In genomic region chr2:127398239-127398590, GRCh38 we compare ENCODE assay signal across 9 cellular contexts. TPM values are rescaled to one million over a fixed set of nuclear protein-coding genes. Genes with fewer than 3 reads are reported as not detected.
DNase-seq lines count a peak whose midpoint lies in the region; ATAC-seq and TF ChIP-seq lines count a peak whose summit lies in the region.
"Had no signal": no experiment of that assay in that cellular context is flagged by ENCODE, and none has a peak within 500 bp of the region (broad histone marks: within the 10 kb centered on the region; RNA-seq: fewer than 3 reads in every experiment).

No MANE protein-coding gene starts in this region.

- 0 to 21% methylated on average over 1 to 4 of the region's 4 CpGs for WGBS in transverse colon (ENCODE audit: low coverage in 1 of 2), 2 donors

- CTCF ChIA-PET in CD4-positive, alpha-beta T cell (lab: Charles Lee): interaction anchor here (1.5 to 4.5 kb wide), 2 partner anchors 9 to 18 kb away, joined by 3 to 20 read pairs; no protein-coding TSS in a partner anchor

- POLR2A ChIA-PET in CD4-positive, alpha-beta T cell (lab: Charles Lee): interaction anchor here (1.0 kb wide), 1 partner anchor 23 kb away, joined by 3 read pairs; no protein-coding TSS in a partner anchor

- peaks cover 22% of the 10 kb centered on the region for H3K4me1 ChIP-seq in lower lobe of right lung
- H3K4me1 ChIP-seq in transverse colon: peaks cover 21 to 40% (median 33%) of the 10 kb centered on the region in 4 donors

- no peak for TF ChIP-seq CTCF in CD4-positive, alpha-beta T cell (IDR thresholded peaks at IDR 0.05)
- no peak for TF ChIP-seq CTCF in cardiac fibroblast (IDR thresholded peaks at IDR 0.05; ENCODE audit: low read depth, low read length)
- TF ChIP-seq CTCF in lower lobe of right lung (IDR thresholded peaks at IDR 0.05): no peak
- no peak for TF ChIP-seq CTCF in transverse colon (IDR thresholded peaks at IDR 0.05)

- H3K4me3 Mint-ChIP-seq in CD4-positive, alpha-beta T cell: no peak overlapping the region

- no peaks in the 10 kb centered on the region for H3K27me3 Mint-ChIP-seq in CD4-positive, alpha-beta T cell
- H3K27me3 Mint-ChIP-seq: IgD-negative memory B cell had no signal

- no peak overlapping the region for H3K27ac Mint-ChIP-seq in CD4-positive, alpha-beta T cell

- H3K9me3 ChIP-seq in CD4-positive, alpha-beta T cell (ENCODE audit: control insufficient read depth, low read length): no peaks in the 10 kb centered on the region
- H3K9me3 ChIP-seq in lower lobe of right lung (no peaks in the 10 kb centered on the region), transverse colon (no peaks in the 10 kb centered on the region)

- TF ChIP-seq EP300 in transverse colon (IDR thresholded peaks at IDR 0.05; ENCODE audit: low read depth): no peak

- H3K36me3 ChIP-seq in lower lobe of right lung (no peaks in the 10 kb centered on the region), transverse colon (no peaks in the 10 kb centered on the region)

- no peaks in the 10 kb centered on the region for H3K36me3 Mint-ChIP-seq in CD4-positive, alpha-beta T cell (ENCODE audit: low read depth)

- peak; percentile 63 for ATAC-seq in CD4-positive, alpha-beta T cell (ENCODE audit: poor library complexity)
- peak; percentile 64 for ATAC-seq in GM19328 (IDR thresholded peaks at IDR 0.05; ENCODE audit: unreplicated experiment)
- peak; percentile 86 for ATAC-seq in HG03135 (IDR thresholded peaks at IDR 0.05; ENCODE audit: unreplicated experiment)
- peak; percentile 77 to 84 for ATAC-seq in lower lobe of right lung

- no peaks in the 10 kb centered on the region for H3K4me1 Mint-ChIP-seq in CD4-positive, alpha-beta T cell (ENCODE audit: low read depth)

- in situ Hi-C loops in transverse colon (cut with MboI; ENCODE audit: low pct_ligation_motif_present in 1 of 4, low pct_unique_long_range_greater_than_20kb in 1 of 4, low sequenced_read_pairs in 3 of 4): no loop called here

- H3K27me3 ChIP-seq in CD4-positive, alpha-beta T cell (ENCODE audit: control insufficient read depth, insufficient read depth, low read length): no peaks in the 10 kb centered on the region
- H3K27me3 ChIP-seq in lower lobe of right lung (ENCODE audit: low read depth): no peaks in the 10 kb centered on the region
- no peaks in the 10 kb centered on the region for H3K27me3 ChIP-seq in transverse colon

- no peak overlapping the region for H3K4me3 ChIP-seq in cardiac fibroblast (replicated peaks in 1 of 2; ENCODE audit: low read depth in 2 of 2, low read length in 2 of 2)
- no peak overlapping the region for H3K4me3 ChIP-seq in lower lobe of right lung
- H3K4me3 ChIP-seq in transverse colon: no peak overlapping the region

- no peaks in the 10 kb centered on the region for H3K9me3 Mint-ChIP-seq in CD4-positive, alpha-beta T cell

- TF ChIP-seq POLR2A in transverse colon (IDR thresholded peaks at IDR 0.05): no peak

- intact Hi-C loops in CD4-positive, alpha-beta T cell (cut with DNase I, micrococcal nuclease): loop anchor here in 1 of 2 experiments (10.0 kb wide), 1 partner anchor 323 kb away; no protein-coding TSS in a partner anchor
- intact Hi-C loops in lower lobe of right lung (cut with DNase I): no loop called here
- intact Hi-C loops in transverse colon (cut with DNase I; ENCODE audit: low total_unique reads): no loop called here

- H3K27ac ChIP-seq in CD4-positive, alpha-beta T cell (ENCODE audit: low read depth, low read length): no peak overlapping the region
- no peak overlapping the region for H3K27ac ChIP-seq in lower lobe of right lung
- H3K27ac ChIP-seq in transverse colon: peak overlapping the region in 2 of 4 donors; percentile 27 to 34

- peak in 3 of 10 experiments; percentile 32 to 48 (median 35) for DNase-seq in CD4-positive, alpha-beta T cell
- DNase-seq in RKO (ENCODE audit: low spot score): peak; percentile 84
- peak; percentile 87 to 93 for DNase-seq in cardiac fibroblast (ENCODE audit: low read depth in 2 of 2)
- DNase-seq in lower lobe of right lung: peak; percentile 72
- DNase-seq in transverse colon: peak; percentile 88
- no peak for DNase-seq in HuH-7.5 (ENCODE audit: low spot score)

RNA-seq across cellular contexts. Expression of gene MAP3K2, which starts 10.4 kb away (rescaled TPM):
- total RNA-seq in CD4-positive, alpha-beta T cell: 100 to 1,000 TPM; 103 to 105 TPM
- 78.4 TPM for total RNA-seq in lower lobe of right lung
- 10 to 100 TPM; 39.4 to 95.4 (median 72.9) TPM for total RNA-seq in transverse colon

RNA-seq across cellular contexts. Expression of gene PROC, which starts 20.0 kb away (rescaled TPM):
- total RNA-seq in CD4-positive, alpha-beta T cell: under 1 TPM in 1 of 2 experiments, not detected in 1; 0.28 TPM
- total RNA-seq in lower lobe of right lung: not detected
- 1 to 10 TPM in 2 of 4 donors, not detected in 2; 2.9 to 3.0 TPM for total RNA-seq in transverse colon
